10 cellular contexts compared by ENCODE assay signal in genomic region chr22:50300620-50301257, GRCh38. TPM values are rescaled to one million over a fixed set of nuclear protein-coding genes. Genes with fewer than 3 reads are reported as not detected.
A peak's percentile ranks its signal among the peaks of the same experiment; 100 is the strongest.
DNase-seq lines count a peak whose midpoint lies in the region; ATAC-seq, FAIRE-seq and TF ChIP-seq lines count a peak whose summit lies in the region.
"Had no signal": no experiment of that assay in that cellular context is flagged by ENCODE, and none has a peak within 500 bp of the region (broad histone marks: within the 10 kb centered on the region; RNA-seq: fewer than 3 reads in every experiment).

No MANE protein-coding gene starts in this region.

- H4K20me1 ChIP-seq in fibroblast of lung (ENCODE audit: control insufficient read depth, extremely low read depth, insufficient read depth, low read length), result peaks cover 2% of the 10 kb centered on the region

- CTCF ChIA-PET in BJ (lab: Yijun Ruan, JAX), result interaction anchor here (2.4 kb wide), 1 partner anchor 24 kb away, joined by 17 read pairs; no protein-coding TSS in a partner anchor
- CTCF ChIA-PET in RWPE1 (lab: Yijun Ruan, JAX), result no interaction called here
- CTCF ChIA-PET in CD8-positive, alpha-beta T cell (lab: Charles Lee), result no interaction called here

- no peak for DNase-seq in BJ (ENCODE audit: low read depth)
- no peak for DNase-seq in RWPE1 (ENCODE audit: low spot score)
- no peak for DNase-seq in fibroblast of lung (ENCODE audit: low read depth in 2 of 2)
- DNase-seq in psoas muscle, result no peak
- DNase-seq in LoVo (ENCODE audit: low spot score), result no peak
- no peak for DNase-seq in H54 (ENCODE audit: insufficient read length, low spot score)
- DNase-seq in CD8-positive, alpha-beta T cell, result no peak

- intact Hi-C loops in psoas muscle (cut with DNase I), result no loop called here
- intact Hi-C loops in CD8-positive, alpha-beta T cell (cut with DNase I, micrococcal nuclease), result no loop called here

- no peaks in the 10 kb centered on the region for H3K9me3 Mint-ChIP-seq in CD8-positive, alpha-beta T cell

- H3K36me3 Mint-ChIP-seq in CD8-positive, alpha-beta T cell, result no peaks in the 10 kb centered on the region

- H3K4me3 ChIP-seq in BJ (ENCODE audit: low read depth, low read length), result peak overlapping the region; percentile 41
- peak overlapping the region in 1 of 4 experiments; percentile 17 for H3K4me3 ChIP-seq in fibroblast of lung (replicated peaks in 1 of 4; ENCODE audit: control extremely low read depth in 1 of 4, insufficient read depth in 1 of 4, low read depth in 3 of 4, low read length in 4 of 4)
- peak overlapping the region; percentile 39 for H3K4me3 ChIP-seq in psoas muscle
- no peak overlapping the region for H3K4me3 ChIP-seq in CD8-positive, alpha-beta T cell (ENCODE audit: low read depth, low read length)

- H3K27ac Mint-ChIP-seq in CD8-positive, alpha-beta T cell, result no peak overlapping the region

- ATAC-seq in psoas muscle, result no peak
- no peak for ATAC-seq in CD8-positive, alpha-beta T cell
- no peak for ATAC-seq in GM21737 (IDR thresholded peaks at IDR 0.05; ENCODE audit: unreplicated experiment)

- FAIRE-seq in H54 (lab: Jason Lieb, UNC), result no peak
- FAIRE-seq: endothelial cell of umbilical vein, islet of Langerhans had no signal

- POLR2A ChIA-PET in BJ (lab: Charles Lee), result interaction anchor here (1.2 kb wide), 1 partner anchor 8 kb away, joined by 3 read pairs; no protein-coding TSS in a partner anchor
- POLR2A ChIA-PET in RWPE1 (lab: Yijun Ruan, JAX; ENCODE audit: low non-redundant PET), result no interaction called here
- POLR2A ChIA-PET in CD8-positive, alpha-beta T cell (lab: Charles Lee), result no interaction called here

- no peak overlapping the region for H2AFZ ChIP-seq in fibroblast of lung (ENCODE audit: low read length)

- H3K4me3 Mint-ChIP-seq in CD8-positive, alpha-beta T cell, result no peak overlapping the region

- no peak for TF ChIP-seq CTCF in BJ (IDR thresholded peaks at IDR 0.05; ENCODE audit: insufficient read depth, low read depth, low read length)
- TF ChIP-seq CTCF in RWPE1 (conservative IDR thresholded peaks at IDR 0.05; ENCODE audit: low read depth), result no peak
- no peak for TF ChIP-seq CTCF in fibroblast of lung (conservative IDR thresholded peaks at IDR 0.05 in 1 of 2, IDR thresholded peaks at IDR 0.05 in 1 of 2; ENCODE audit: low read depth in 1 of 2, low read length in 2 of 2)
- TF ChIP-seq CTCF in psoas muscle (IDR thresholded peaks at IDR 0.05), result no peak
- no peak for TF ChIP-seq CTCF in CD8-positive, alpha-beta T cell (IDR thresholded peaks at IDR 0.05)

- no peak for TF ChIP-seq POLR2A in H54 (IDR thresholded peaks at IDR 0.05; ENCODE audit: low read depth, low read length)

- H3K27me3 Mint-ChIP-seq in CD8-positive, alpha-beta T cell (ENCODE audit: low read depth), result peaks cover 13% of the 10 kb centered on the region

- H3K27me3 ChIP-seq in BJ (ENCODE audit: control insufficient read depth, insufficient read depth, low read length) (no peaks in the 10 kb centered on the region), fibroblast of lung (ENCODE audit: control insufficient read depth, insufficient read depth, low read length) (no peaks in the 10 kb centered on the region), psoas muscle (ENCODE audit: insufficient read depth in 3 of 3, low read length in 2 of 3) (peaks cover 0 to 5% (median 0%) of the 10 kb centered on the region in 3 donors)
- H3K27me3 ChIP-seq in CD8-positive, alpha-beta T cell (ENCODE audit: insufficient read depth, low read length), result no peaks in the 10 kb centered on the region

- H3K36me3 ChIP-seq in BJ (ENCODE audit: control insufficient read depth, insufficient read depth, low read length) (peaks cover 27% of the 10 kb centered on the region), fibroblast of lung (ENCODE audit: control insufficient read depth, insufficient read depth, low read length) (peaks cover 13% of the 10 kb centered on the region), psoas muscle (ENCODE audit: insufficient read depth in 1 of 2, low read depth in 1 of 2) (no peaks in the 10 kb centered on the region)
- H3K36me3 ChIP-seq in CD8-positive, alpha-beta T cell (ENCODE audit: insufficient read depth, low read length), result no peaks in the 10 kb centered on the region

- WGBS in psoas muscle, 3 donors, result 83 to 86% (median 86%) methylated on average over 14 of the region's 14 CpGs

- peaks cover 57% of the 10 kb centered on the region for H3K4me1 ChIP-seq in fibroblast of lung (ENCODE audit: control insufficient read depth, extremely low read depth, insufficient read depth, low read length)
- peaks cover 45% of the 10 kb centered on the region for H3K4me1 ChIP-seq in psoas muscle
- peaks cover under 1% of the 10 kb centered on the region for H3K4me1 ChIP-seq in CD8-positive, alpha-beta T cell (ENCODE audit: insufficient read depth, low read length)

- H3K79me2 ChIP-seq in fibroblast of lung (ENCODE audit: control insufficient read depth, insufficient read depth, low read length), result peaks cover 94% of the 10 kb centered on the region

- H3K4me1 Mint-ChIP-seq in CD8-positive, alpha-beta T cell (ENCODE audit: low read depth), result no peaks in the 10 kb centered on the region

- peak overlapping the region; percentile 58 for H3K4me2 ChIP-seq in fibroblast of lung (ENCODE audit: extremely low read depth, insufficient read depth, low read length)

- H3K9ac ChIP-seq in fibroblast of lung (ENCODE audit: insufficient read depth, low read length), result no peak overlapping the region

- H3K9me3 ChIP-seq in fibroblast of lung (ENCODE audit: control insufficient read depth, insufficient read depth, low read depth, low read length) (no peaks in the 10 kb centered on the region), psoas muscle (no peaks in the 10 kb centered on the region)
- no peaks in the 10 kb centered on the region for H3K9me3 ChIP-seq in CD8-positive, alpha-beta T cell (ENCODE audit: low read length)

- peak overlapping the region; percentile 100 for H3K27ac ChIP-seq in RWPE1
- no peak overlapping the region for H3K27ac ChIP-seq in fibroblast of lung (ENCODE audit: insufficient read depth, low read length)
- H3K27ac ChIP-seq in psoas muscle, result no peak overlapping the region
- H3K27ac ChIP-seq in CD8-positive, alpha-beta T cell (ENCODE audit: low read depth, low read length), result no peak overlapping the region

RNA-seq across cellular contexts. Expression of gene PLXNB2, which starts 6.7 kb away (rescaled TPM):
- polyA plus RNA-seq in BJ (2011; rRNA removed), result 83.7 and 143 TPM in 2 replicates
- polyA minus RNA-seq in BJ (2011; rRNA and poly(A)+ RNA removed), result 151 and 183 TPM in 2 replicates
- 130 and 209 TPM in 2 replicates for total RNA-seq in fibroblast of lung
- 62.7 and 72.9 TPM in 2 replicates for polyA plus RNA-seq in fibroblast of lung
- polyA plus RNA-seq in fibroblast of lung (2012), result 127 and 141 TPM in 2 replicates
- polyA minus RNA-seq in fibroblast of lung (ENCODE audit: low replicate concordance), result 337 and 393 TPM in 2 replicates
- total RNA-seq in psoas muscle, result 10 to 100 TPM; 13.6 to 43.7 (median 15.0) TPM
- 10 to 100 TPM in 1 of 3 donors, 1 to 10 TPM in 2; 3.9 to 11.6 (median 5.8) TPM for polyA plus RNA-seq in psoas muscle
- 1 to 10 TPM; 6.3 to 8.1 TPM for total RNA-seq in CD8-positive, alpha-beta T cell

RNA-seq across cellular contexts. Expression of gene DENND6B, which starts 26.1 kb away (rescaled TPM):
- 3.7 and 8.2 TPM in 2 replicates for polyA plus RNA-seq in BJ (2011; rRNA removed)
- polyA minus RNA-seq in BJ (2011; rRNA and poly(A)+ RNA removed), result 5.4 and 6.3 TPM in 2 replicates
- 2.0 and 2.1 TPM in 2 replicates for total RNA-seq in fibroblast of lung
- 1.7 and 1.9 TPM in 2 replicates for polyA plus RNA-seq in fibroblast of lung
- 3.1 and 3.5 TPM in 2 replicates for polyA plus RNA-seq in fibroblast of lung (2012)
- 2.0 and 2.8 TPM in 2 replicates for polyA minus RNA-seq in fibroblast of lung (ENCODE audit: low replicate concordance)
- total RNA-seq in psoas muscle, result 1 to 10 TPM in 2 of 4 donors, under 1 TPM in 2; 0.57 to 1.6 (median 0.94) TPM
- polyA plus RNA-seq in psoas muscle, result under 1 TPM; 0.46 to 0.93 (median 0.81) TPM
- 1 to 10 TPM; 3.0 to 3.1 TPM for total RNA-seq in CD8-positive, alpha-beta T cell

RNA-seq across cellular contexts. Expression of gene MAPK11, which starts 30.6 kb away (rescaled TPM):
- 11.2 and 19.6 TPM in 2 replicates for polyA plus RNA-seq in BJ (2011; rRNA removed)
- polyA minus RNA-seq in BJ (2011; rRNA and poly(A)+ RNA removed), result 13.7 and 18.9 TPM in 2 replicates
- total RNA-seq in fibroblast of lung, result 5.9 and 7.6 TPM in 2 replicates
- polyA plus RNA-seq in fibroblast of lung, result 2.6 and 4.1 TPM in 2 replicates
- polyA plus RNA-seq in fibroblast of lung (2012), result 5.4 and 10.7 TPM in 2 replicates
- 17.1 and 18.7 TPM in 2 replicates for polyA minus RNA-seq in fibroblast of lung (ENCODE audit: low replicate concordance)
- 1 to 10 TPM; 4.4 to 6.3 (median 5.4) TPM for total RNA-seq in psoas muscle
- polyA plus RNA-seq in psoas muscle, result 1 to 10 TPM; 1.7 to 5.3 (median 4.0) TPM
- 1 to 10 TPM; 1.9 to 2.1 TPM for total RNA-seq in CD8-positive, alpha-beta T cell

RNA-seq across cellular contexts. Expression of gene MAPK12, which starts 39.3 kb away (rescaled TPM):
- polyA plus RNA-seq in BJ (2011; rRNA removed) (36.6 and 51.4 TPM in 2 replicates), fibroblast of lung (16.4 and 21.5 TPM in 2 replicates), psoas muscle (100 to 1,000 TPM in 2 of 3 donors, 10 to 100 TPM in 1; 57.4 to 148 (median 131) TPM)
- polyA minus RNA-seq in BJ (2011; rRNA and poly(A)+ RNA removed), result 33.0 and 51.2 TPM in 2 replicates
- total RNA-seq in fibroblast of lung (24.4 and 30.1 TPM in 2 replicates), psoas muscle (100 to 1,000 TPM; 107 to 178 (median 145) TPM)
- polyA plus RNA-seq in fibroblast of lung (2012), result 19.8 and 26.9 TPM in 2 replicates
- 39.0 and 43.3 TPM in 2 replicates for polyA minus RNA-seq in fibroblast of lung (ENCODE audit: low replicate concordance)
- 1 to 10 TPM; 1.1 to 1.5 TPM for total RNA-seq in CD8-positive, alpha-beta T cell

RNA-seq across cellular contexts. Expression of gene PPP6R2, which starts 42.4 kb away (rescaled TPM):
- polyA plus RNA-seq in BJ (2011; rRNA removed) (30.4 and 46.4 TPM in 2 replicates), fibroblast of lung (19.7 and 24.6 TPM in 2 replicates), psoas muscle (10 to 100 TPM; 31.6 to 43.7 (median 32.1) TPM)
- 28.7 and 38.1 TPM in 2 replicates for polyA minus RNA-seq in BJ (2011; rRNA and poly(A)+ RNA removed)
- total RNA-seq in fibroblast of lung (34.4 and 44.4 TPM in 2 replicates), psoas muscle (10 to 100 TPM; 36.6 to 48.2 (median 42.5) TPM)
- polyA plus RNA-seq in fibroblast of lung (2012), result 25.1 and 30.5 TPM in 2 replicates
- polyA minus RNA-seq in fibroblast of lung (ENCODE audit: low replicate concordance), result 43.4 and 55.2 TPM in 2 replicates
- total RNA-seq in CD8-positive, alpha-beta T cell, result 10 to 100 TPM; 46.2 to 46.5 TPM
